In the genomic region with DNA sequence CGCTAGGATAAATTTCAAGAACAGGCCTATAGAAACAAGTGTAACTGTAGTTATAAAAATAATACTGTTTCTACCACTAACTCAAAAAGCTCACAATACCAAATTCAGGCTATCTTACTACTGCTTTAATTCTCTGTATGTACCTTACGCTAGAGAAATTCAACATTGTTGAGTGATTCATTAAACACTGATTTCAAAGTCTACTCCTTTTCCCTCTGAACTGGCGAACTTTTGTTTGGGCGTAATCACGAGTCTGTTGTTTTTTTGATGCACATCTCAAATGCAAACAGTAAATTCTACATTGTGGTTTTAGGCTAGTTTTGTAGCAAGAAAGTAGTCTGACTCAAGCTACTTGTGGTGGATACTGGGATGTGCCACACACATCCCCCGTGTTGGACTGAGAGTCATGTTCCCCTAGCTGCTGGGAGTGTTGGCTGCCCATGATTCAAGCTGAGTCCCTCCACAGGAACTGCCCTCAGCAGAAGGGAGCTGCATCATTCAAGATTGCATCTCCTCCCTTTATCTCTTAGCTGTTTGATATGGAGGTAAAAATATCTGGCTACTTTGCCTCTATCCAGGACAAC, we compare ENCODE assay signal across 14 cellular contexts.
"Had no signal": no experiment of that assay in that cellular context is flagged by ENCODE, and none has a peak within 500 bp of the region (broad histone marks: within the 10 kb centered on the region; RNA-seq: fewer than 3 reads in every experiment).

No MANE protein-coding gene starts in this region.

- DNase-seq: activated CD4-positive, alpha-beta T cell treated with anti-CD3 and anti-CD28 coated beads, Interleukin-2, amount 10 ng/mL, durations not matched to agents 24 days and 14 days; activated naive CD4-positive, alpha-beta T cell treated with Interleukin-2 at 50 U/mL for 16 hours; activated naive CD8-positive, alpha-beta T cell treated with anti-CD3 and anti-CD28 coated beads, Interleukin-2, amount 50 U/mL, for 24 hours; cortex of kidney; effector memory CD4-positive, alpha-beta T cell; nephron progenitor cell; ovary; SK-N-SH; stimulated activated CD4-positive, alpha-beta T cell treated with anti-CD3 and anti-CD28 coated beads, Interleukin-4, amount 100 ng/mL, for 4 hours; stomach; T-helper 1 cell; thyroid gland had no signal

- H3K4me3 ChIP-seq: cardiac muscle cell, ovary, skin epidermis, stomach, thyroid gland had no signal
